ENCODE assay signal across 8 cellular contexts in genomic region chr1:181135462-181135781, GRCh38. TPM values are rescaled to one million over a fixed set of nuclear protein-coding genes. Genes with fewer than 3 reads are reported as not detected.
DNase-seq lines count a peak whose midpoint lies in the region; ATAC-seq and TF ChIP-seq lines count a peak whose summit lies in the region.

No MANE protein-coding gene starts in this region.

- no peak for ATAC-seq in GM21619 (IDR thresholded peaks at IDR 0.05; ENCODE audit: unreplicated experiment)

- no peaks in the 10 kb centered on the region for H3K9me2 ChIP-seq in PC-9 (ENCODE audit: insufficient read depth)

- H3K4me1 Mint-ChIP-seq in nephron, result peaks cover 17% of the 10 kb centered on the region

- H3K4me3 ChIP-seq in PC-9 (peak overlapping the region; percentile 26; the same call in 1 of the 2 replicates), choroid plexus epithelial cell (ENCODE audit: low read depth, low read length) (no peak overlapping the region)

- peak overlapping the region in 2 of 3 experiments; percentile 21 to 71 for H3K27ac Mint-ChIP-seq in nephron

- CTCF ChIA-PET in PC-9 (lab: Charles Lee), result interaction anchor here (1.4 kb wide), 1 partner anchor 18 kb away, joined by 7 read pairs; no protein-coding TSS in a partner anchor

- peak overlapping the region; percentile 92 for H3K27ac ChIP-seq in PC-9

- H3K4me3 Mint-ChIP-seq in nephron, result no peak overlapping the region

- H3K9me3 ChIP-seq in PC-9 (ENCODE audit: insufficient read depth, low read depth), result no peaks in the 10 kb centered on the region

- H3K36me3 ChIP-seq in PC-9 (ENCODE audit: low read depth), result no peaks in the 10 kb centered on the region

- peaks cover 75% of the 10 kb centered on the region for H3K4me1 ChIP-seq in PC-9 (replicated peaks; ENCODE audit: insufficient read depth)

- BruUV-seq in PC-9 (replicated peaks; lab: Mats Ljungman, UMichigan), result TSS peak; percentile 87

- H3K27me3 Mint-ChIP-seq in nephron (ENCODE audit: low read depth), result peaks cover 14% of the 10 kb centered on the region

- H3K9me3 Mint-ChIP-seq in nephron, result no peaks in the 10 kb centered on the region

- TF ChIP-seq CTCF in PC-9 (conservative IDR thresholded peaks at IDR 0.05) (peak; percentile 51), choroid plexus epithelial cell (conservative IDR thresholded peaks at IDR 0.05; ENCODE audit: low read depth, low read length) (peak; percentile 45), nephron (IDR thresholded peaks at IDR 0.05; ENCODE audit: unreplicated experiment in 3 of 3) (peak in 2 of 3 experiments; percentile 11 to 18)

- H3K36me3 Mint-ChIP-seq in nephron (ENCODE audit: low read depth), result no peaks in the 10 kb centered on the region

- DNase-seq in activated naive CD4-positive, alpha-beta T cell treated with Interleukin-2 at 50 U/mL for 16 hours, result peak; percentile 26
- no peak for DNase-seq in activated naive CD4-positive, alpha-beta T cell (lab: John Stamatoyannopoulos, UW)
- no peak for DNase-seq in PC-9
- DNase-seq in choroid plexus epithelial cell (ENCODE audit: low read depth), result peak; percentile 61
- no peak for DNase-seq in kidney tubule cell (ENCODE audit: low spot score)
- DNase-seq in cortex of kidney (lab: John Stamatoyannopoulos, UW), result no peak

- POLR2A ChIA-PET in PC-9 (lab: Charles Lee; ENCODE audit: unreplicated experiment), result interaction anchor here (0.5 to 1.4 kb wide), 7 partner anchors 8 to 43 kb away, joined by 3 to 9 read pairs (median 3); no protein-coding TSS in a partner anchor

- peaks cover 46% of the 10 kb centered on the region for H3F3A ChIP-seq in PC-9 (ENCODE audit: insufficient read depth, low read depth)

- intact Hi-C loops in PC-9 (cut with micrococcal nuclease; ENCODE audit: unreplicated experiment), result loop anchor here (1.0 kb wide), 3 partner anchors 18 to 47 kb away; partner anchors contain the start of gene IER5

- no peaks in the 10 kb centered on the region for H4K20me1 ChIP-seq in PC-9 (ENCODE audit: insufficient read depth)

- no peak overlapping the region for H2AFZ ChIP-seq in PC-9

- no peaks in the 10 kb centered on the region for H3K27me3 ChIP-seq in PC-9 (ENCODE audit: insufficient read depth, low read depth)

- no peaks in the 10 kb centered on the region for H3K79me2 ChIP-seq in PC-9 (ENCODE audit: low read depth)

- H3K4me2 ChIP-seq in PC-9, result peak overlapping the region; percentile 70

RNA-seq across cellular contexts. Expression of gene IER5, which starts 46.9 kb away (rescaled TPM):
- total RNA-seq in PC-9 (2021), result 21.2 and 23.4 TPM in 2 replicates

Comparison
In these comparisons a context has a peak if more than half of its experiments do, and no peak if none do; other contexts are left out.
1. DNase-seq: peak in activated naive CD4-positive, alpha-beta T cell treated with Interleukin-2 at 50 U/mL for 16 hours (single experiment) and choroid plexus epithelial cell (single experiment); none in activated naive CD4-positive, alpha-beta T cell (0 of 4), PC-9 (0 of 2), kidney tubule cell (single experiment) and cortex of kidney (single experiment).
2. Peak in every context shown above with its lines, with median percentiles within 50 percentile points of each other: CTCF ChIP-seq.